Comparison of ENCODE assay signal across 36 cellular contexts in the genomic region with DNA sequence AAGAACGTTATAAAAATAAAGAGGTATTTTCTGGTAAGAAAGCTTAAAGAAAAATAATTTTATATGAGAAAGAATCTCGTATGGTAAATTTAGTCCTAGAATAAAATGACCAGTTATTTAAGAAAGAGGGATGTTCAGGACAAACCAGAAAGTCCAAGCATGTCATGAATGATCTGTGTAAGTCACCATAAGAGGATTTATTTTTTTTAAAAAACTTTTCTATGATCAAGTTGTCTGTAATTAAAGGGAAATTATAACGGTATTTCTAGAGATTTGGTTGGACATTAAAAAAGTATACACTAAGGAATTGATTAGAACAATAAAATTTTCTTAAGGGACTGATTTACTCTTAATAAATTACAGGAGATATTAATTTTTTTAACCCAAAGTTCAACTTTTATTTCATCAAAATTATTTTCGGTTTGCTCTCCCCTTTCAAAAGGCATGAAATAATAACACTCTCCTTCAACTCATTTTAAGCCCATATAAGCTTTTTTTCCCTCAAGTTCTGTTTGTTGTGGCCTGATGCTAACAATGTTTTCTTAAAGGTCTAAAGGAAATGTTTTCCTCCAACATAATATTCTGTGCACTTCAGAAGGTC. TPM values are rescaled to one million over a fixed set of nuclear protein-coding genes. Genes with fewer than 3 reads are reported as not detected.
DNase-seq lines count a peak whose midpoint lies in the region; ATAC-seq and TF ChIP-seq lines count a peak whose summit lies in the region.
"Had no signal": no experiment of that assay in that cellular context is flagged by ENCODE, and none has a peak within 500 bp of the region (broad histone marks: within the 10 kb centered on the region; RNA-seq: fewer than 3 reads in every experiment).

No MANE protein-coding gene starts in this region.

- ATAC-seq in lower lobe of right lung (no peak), HG03565 (IDR thresholded peaks at IDR 0.05; ENCODE audit: unreplicated experiment) (no peak)
- ATAC-seq: gastrocnemius medialis, HCT116, right cardiac atrium, T-helper 17 cell had no signal

- no peak overlapping the region for H3K4me3 Mint-ChIP-seq in activated naive CD8-positive, alpha-beta T cell treated with anti-CD3 and anti-CD28 coated beads for 36 hours
- H3K4me3 Mint-ChIP-seq: activated CD4-positive, alpha-beta memory T cell treated with anti-CD3 and anti-CD28 coated beads, Interleukin-2, amount 10 ng/mL, durations not matched to agents 7 days and 5 days; activated naive CD4-positive, alpha-beta T cell treated with anti-CD3 and anti-CD28 coated beads for 36 hours; activated T-helper 1 cell treated with anti-CD3 and anti-CD28 coated beads, Interleukin-12 subunit alpha, Interleukin-12 subunit beta, Interleukin-2, Interleukin-4 antibody, amounts not matched to agents 30 ng/mL and 10 ng/mL and 1 ng/mL, durations not matched to agents 14 hours and 24 hours and 36 hours; naive B cell; stimulated activated naive CD8-positive, alpha-beta T cell treated with anti-CD3 and anti-CD28 coated beads, Interleukin-15, Interleukin-2, amounts not matched to agents 100 ng/mL and 50 ng/mL, for 24 hours; T-helper 17 cell had no signal

- H3K9me3 Mint-ChIP-seq in activated naive CD8-positive, alpha-beta T cell treated with anti-CD3 and anti-CD28 coated beads for 36 hours, result peaks cover 17% of the 10 kb centered on the region

- no peaks in the 10 kb centered on the region for H3K9me2 ChIP-seq in OCI-LY7 (ENCODE audit: insufficient read depth, low read length)

- no peak overlapping the region for H3K4me3 ChIP-seq in OCI-LY7 (ENCODE audit: low read depth, low read length, poor library complexity, severe bottlenecking)
- H3K4me3 ChIP-seq in choroid plexus epithelial cell (ENCODE audit: low read depth, low read length), result no peak overlapping the region
- no peak overlapping the region for H3K4me3 ChIP-seq in lower lobe of right lung
- no peak overlapping the region for H3K4me3 ChIP-seq in MG63
- H3K4me3 ChIP-seq: adrenal gland, BLaER1, esophagus squamous epithelium, gastrocnemius medialis, spleen, thoracic aorta, vagina had no signal

- H3K4me1 Mint-ChIP-seq in activated naive CD8-positive, alpha-beta T cell treated with anti-CD3 and anti-CD28 coated beads for 36 hours, result no peaks in the 10 kb centered on the region
- H3K4me1 Mint-ChIP-seq: activated CD4-positive, alpha-beta memory T cell treated with anti-CD3 and anti-CD28 coated beads, Interleukin-2, amount 10 ng/mL, durations not matched to agents 7 days and 5 days; naive B cell; T-helper 17 cell had no signal

- peaks cover 11% of the 10 kb centered on the region for H3K36me3 Mint-ChIP-seq in activated naive CD8-positive, alpha-beta T cell treated with anti-CD3 and anti-CD28 coated beads for 36 hours

- H3K36me3 ChIP-seq in OCI-LY7 (ENCODE audit: insufficient read depth, low read length) (no peaks in the 10 kb centered on the region), lower lobe of right lung (no peaks in the 10 kb centered on the region), MG63 (no peaks in the 10 kb centered on the region)
- H3K36me3 ChIP-seq: adrenal gland, BLaER1, esophagus squamous epithelium, gastrocnemius medialis, neutrophil, spleen, thoracic aorta, vagina had no signal

- CTCF ChIA-PET in OCI-LY7 (lab: Charles Lee; ENCODE audit: unreplicated experiment), result no interaction called here

- no TSS peak for BruUV-seq in OCI-LY7 (replicated peaks; lab: Mats Ljungman, UMichigan)

- H4K20me1 ChIP-seq in OCI-LY7 (ENCODE audit: insufficient read depth, low read length), result no peaks in the 10 kb centered on the region
- H4K20me1 ChIP-seq: BLaER1 had no signal

- no peaks in the 10 kb centered on the region for H3K27me3 Mint-ChIP-seq in activated naive CD8-positive, alpha-beta T cell treated with anti-CD3 and anti-CD28 coated beads for 36 hours
- H3K27me3 Mint-ChIP-seq: activated CD4-positive, alpha-beta memory T cell treated with anti-CD3 and anti-CD28 coated beads, Interleukin-2, amount 10 ng/mL, durations not matched to agents 7 days and 5 days; naive B cell; stimulated activated naive CD8-positive, alpha-beta T cell treated with anti-CD3 and anti-CD28 coated beads, Interleukin-15, Interleukin-2, amounts not matched to agents 100 ng/mL and 50 ng/mL, for 24 hours had no signal

- H3K27ac ChIP-seq in OCI-LY7 (ENCODE audit: low read depth, low read length, poor library complexity, severe bottlenecking) (no peak overlapping the region), lower lobe of right lung (no peak overlapping the region)
- H3K27ac ChIP-seq: adrenal gland, BLaER1, esophagus squamous epithelium, gastrocnemius medialis, neutrophil, spleen, thoracic aorta, vagina had no signal

- H2AFZ ChIP-seq in OCI-LY7 (ENCODE audit: low read length), result no peak overlapping the region

- POLR2A ChIA-PET in OCI-LY7 (lab: Charles Lee), result interaction anchor here (0.6 to 1.2 kb wide), 4 partner anchors 12 to 138 kb away, joined by 3 read pairs; no protein-coding TSS in a partner anchor

- TF ChIP-seq CTCF in OCI-LY7 (conservative IDR thresholded peaks at IDR 0.05; ENCODE audit: low read length) (no peak), choroid plexus epithelial cell (conservative IDR thresholded peaks at IDR 0.05; ENCODE audit: low read depth, low read length) (no peak), lower lobe of right lung (IDR thresholded peaks at IDR 0.05) (no peak)

- H3K79me2 ChIP-seq in OCI-LY7 (ENCODE audit: insufficient read depth, low read depth, low read length), result no peaks in the 10 kb centered on the region

- H3K27me3 ChIP-seq in lower lobe of right lung (ENCODE audit: low read depth) (no peaks in the 10 kb centered on the region), MG63 (no peaks in the 10 kb centered on the region)
- H3K27me3 ChIP-seq: adrenal gland, BLaER1, esophagus squamous epithelium, gastrocnemius medialis, neutrophil, spleen, vagina had no signal

- H3K27ac Mint-ChIP-seq in activated naive CD8-positive, alpha-beta T cell treated with anti-CD3 and anti-CD28 coated beads for 36 hours, result no peak overlapping the region
- H3K27ac Mint-ChIP-seq: activated CD4-positive, alpha-beta memory T cell treated with anti-CD3 and anti-CD28 coated beads, Interleukin-2, amount 10 ng/mL, durations not matched to agents 7 days and 5 days; activated naive CD4-positive, alpha-beta T cell treated with anti-CD3 and anti-CD28 coated beads for 36 hours; activated T-helper 1 cell treated with anti-CD3 and anti-CD28 coated beads, Interleukin-12 subunit alpha, Interleukin-12 subunit beta, Interleukin-2, Interleukin-4 antibody, amounts not matched to agents 30 ng/mL and 10 ng/mL and 1 ng/mL, durations not matched to agents 14 hours and 24 hours and 36 hours; naive B cell; stimulated activated naive CD8-positive, alpha-beta T cell treated with anti-CD3 and anti-CD28 coated beads, Interleukin-15, Interleukin-2, amounts not matched to agents 100 ng/mL and 50 ng/mL, for 24 hours; T-helper 17 cell had no signal

- intact Hi-C loops in OCI-LY7 (cut with micrococcal nuclease; ENCODE audit: unreplicated experiment) (no loop called here), lower lobe of right lung (cut with DNase I) (no loop called here)

- H3K9me3 ChIP-seq in OCI-LY7 (ENCODE audit: low read length) (peaks cover 44% of the 10 kb centered on the region; the same call in 1 of the 2 replicates), lower lobe of right lung (peaks cover 22% of the 10 kb centered on the region), MG63 (peaks cover 6% of the 10 kb centered on the region; the same call in 1 of the 2 replicates)
- H3K9me3 ChIP-seq: thoracic aorta, vagina had no signal

- H3K4me1 ChIP-seq in OCI-LY7 (ENCODE audit: insufficient read depth, low read length, poor library complexity, severe bottlenecking) (no peaks in the 10 kb centered on the region), lower lobe of right lung (no peaks in the 10 kb centered on the region)
- H3K4me1 ChIP-seq: adrenal gland, BLaER1, esophagus squamous epithelium, gastrocnemius medialis, spleen, vagina had no signal

- peak; percentile 27 for DNase-seq in A172 (ENCODE audit: low spot score)
- peak; percentile 20 for DNase-seq in ELR (ENCODE audit: low read depth)
- peak; percentile 38 for DNase-seq in OCI-LY7 (ENCODE audit: low spot score)
- peak; percentile 4 for DNase-seq in choroid plexus epithelial cell (ENCODE audit: low read depth)
- DNase-seq in lower lobe of right lung, result no peak
- no peak for DNase-seq in activated naive CD8-positive, alpha-beta T cell treated with anti-CD3 and anti-CD28 coated beads for 36 hours
- DNase-seq in MG63, result no peak
- DNase-seq: activated CD4-positive, alpha-beta memory T cell treated with anti-CD3 and anti-CD28 coated beads, Interleukin-2, amount 10 ng/mL, durations not matched to agents 7 days and 5 days; activated CD8-positive, alpha-beta memory T cell treated with anti-CD3 and anti-CD28 coated beads, Interleukin-2, amount 50 U/mL, for 4 hours; activated naive CD4-positive, alpha-beta T cell treated with anti-CD3 and anti-CD28 coated beads for 36 hours; adrenal gland; central memory CD4-positive, alpha-beta T cell; dermis blood vessel endothelial cell; esophagus squamous epithelium; gastrocnemius medialis; GDM1; kidney glomerular epithelial cell; midbrain; MM.1S; naive B cell; NCI-H1436 treated with DMSO at 0.1 percent for 48 hours; NCI-H2081 treated with DMSO at 0.1 percent for 48 hours; NCI-H748 treated with DMSO at 0.1 percent for 48 hours; right cardiac atrium; spleen; stimulated activated CD4-positive, alpha-beta T cell treated with anti-CD3 and anti-CD28 coated beads, Interleukin-2, amount 100 ng/mL, for 24 hours; stimulated activated CD8-positive, alpha-beta memory T cell treated with anti-CD3 and anti-CD28 coated beads, Interleukin-4, amount 100 ng/mL, for 48 hours; T-helper 17 cell had no signal

- H3K4me2 ChIP-seq in OCI-LY7 (ENCODE audit: low read length), result no peak overlapping the region
- H3K4me2 ChIP-seq: BLaER1 had no signal

RNA-seq across cellular contexts. Expression of a gene that starts 49.9 kb away (rescaled TPM):
- 27.8 and 39.0 TPM in 2 replicates for total RNA-seq in A172 (2014; rRNA removed; shearing (Covaris generic))
- 90.4 and 207 TPM in 2 replicates for total RNA-seq in OCI-LY7 (2014; rRNA removed; shearing (Covaris generic))
- total RNA-seq in OCI-LY7 (2022) (163 and 165 TPM in 2 replicates), lower lobe of right lung (59.1 TPM)
- total RNA-seq in activated naive CD8-positive, alpha-beta T cell treated with anti-CD3 and anti-CD28 coated beads for 36 hours, result 100 to 1,000 TPM; 124 to 133 TPM
- total RNA-seq in MG63 (2014; rRNA removed; shearing (Covaris generic); ENCODE audit: low replicate concordance), result 50.9 and 69.1 TPM in 2 replicates

Comparison
In these comparisons a context has a peak if more than half of its experiments do, and no peak if none do; other contexts are left out.
1. DNase-seq: peak in A172 (single experiment), ELR (single experiment), OCI-LY7 (single experiment) and choroid plexus epithelial cell (single experiment); none in lower lobe of right lung (single experiment), activated naive CD8-positive, alpha-beta T cell treated with anti-CD3 and anti-CD28 coated beads for 36 hours (single experiment) and MG63 (single experiment).